Comparison of ENCODE assay signal across 8 cellular contexts in genomic region chr11:62601364-62602140, GRCh38. TPM values are rescaled to one million over a fixed set of nuclear protein-coding genes. Genes with fewer than 3 reads are reported as not detected.
DNase-seq lines count a peak whose midpoint lies in the region; ATAC-seq and TF ChIP-seq lines count a peak whose summit lies in the region.

Gene MTA2 (minus strand): TSS chr11:62601865. CDS start chr11:62601450, 415 bp downstream.

- H3K27me3 ChIP-seq in spleen (replicated peaks in 1 of 7), result no peaks in the 10 kb centered on the region

- DNase-seq in AG08395 (ENCODE audit: low spot score), result peak; percentile 97
- peak; percentile 98 for DNase-seq in NCI-H345 (lab: John Stamatoyannopoulos, UW)
- peak; percentile 100 for DNase-seq in activated B cell treated with CpG ODN at 0.5 μM for 24 hours
- peak; percentile 81 to 99 (median 95) for DNase-seq in caudate nucleus (lab: John Stamatoyannopoulos, UW)
- peak; percentile 100 for DNase-seq in immature natural killer cell
- peak; percentile 99 for DNase-seq in spleen

- peaks cover 71% of the 10 kb centered on the region for H3K36me3 Mint-ChIP-seq in activated B cell treated with CpG ODN at 0.5 μM for 24 hours (ENCODE audit: low read depth)
- peaks cover 22 to 45% (median 35%) of the 10 kb centered on the region in 3 donors for H3K36me3 Mint-ChIP-seq in immature natural killer cell

- H3K36me3 ChIP-seq in spleen, result peaks cover 0 to 69% (median 42%) of the 10 kb centered on the region in 6 donors

- CTCF ChIA-PET in activated B cell treated with CpG ODN at 0.5 μM for 24 hours (lab: Charles Lee), result interaction anchor here (0.7 to 2.4 kb wide), 6 partner anchors 9 to 262 kb away, joined by 3 to 13 read pairs (median 6); partner anchors contain the start of gene TUT1

- TF ChIP-seq POLR2A in GM18951 (IDR thresholded peaks at IDR 0.05; ENCODE audit: extremely low read depth, insufficient read depth, insufficient read length), result peak; percentile 70
- peak in 1 of 3 donors; percentile 19 for TF ChIP-seq POLR2A in spleen (IDR thresholded peaks at IDR 0.05)

- peaks cover 45% of the 10 kb centered on the region for H3K4me1 Mint-ChIP-seq in activated B cell treated with CpG ODN at 0.5 μM for 24 hours
- peaks cover 52 to 59% of the 10 kb centered on the region in 2 donors for H3K4me1 Mint-ChIP-seq in immature natural killer cell

- H3K27ac ChIP-seq in caudate nucleus (ENCODE audit: low read depth, low read length) (peak within 1 kb of the TSS; percentile 96), spleen (peak within 1 kb of the TSS; percentile 92 to 99 (median 98))

- H3K27me3 Mint-ChIP-seq in activated B cell treated with CpG ODN at 0.5 μM for 24 hours, result no peaks in the 10 kb centered on the region
- H3K27me3 Mint-ChIP-seq in immature natural killer cell (ENCODE audit: low read depth in 3 of 3), result peaks cover 9 to 11% (median 10%) of the 10 kb centered on the region in 3 donors

- H3K9me3 Mint-ChIP-seq in activated B cell treated with CpG ODN at 0.5 μM for 24 hours (peaks cover 2% of the 10 kb centered on the region), immature natural killer cell (no peaks in the 10 kb centered on the region)

- intact Hi-C loops in activated B cell treated with CpG ODN at 0.5 μM for 24 hours (cut with micrococcal nuclease) (loop anchor here (1.0 to 2.0 kb wide), 5 partner anchors 11 to 279 kb away; partner anchors contain the start of genes EML3 and SLC3A2), spleen (cut with DNase I; ENCODE audit: low total_unique reads) (no loop called here)

- peak; percentile 80 for ATAC-seq in HG03196 (IDR thresholded peaks at IDR 0.05; ENCODE audit: unreplicated experiment)
- ATAC-seq in activated B cell treated with CpG ODN at 0.5 μM for 24 hours (ENCODE audit: low read depth), result peak; percentile 81

- TF ChIP-seq CTCF in activated B cell treated with CpG ODN at 0.5 μM for 24 hours (IDR thresholded peaks at IDR 0.05), result no peak
- TF ChIP-seq CTCF in spleen (IDR thresholded peaks at IDR 0.05 in 8 of 11, conservative IDR thresholded peaks at IDR 0.05 in 3 of 11), result peak in 1 of 11 experiments; percentile 19

- no peaks in the 10 kb centered on the region for H3K9me3 ChIP-seq in spleen

- POLR2A ChIA-PET in activated B cell treated with CpG ODN at 0.5 μM for 24 hours (lab: Charles Lee), result interaction anchor here (0.7 to 8.2 kb wide), 34 partner anchors 9 to 280 kb away, joined by 3 to 246 read pairs (median 8); partner anchors contain the start of genes B3GAT3, BSCL2, C11orf98 and CSKMT

- H3K4me3 ChIP-seq in spleen, result peak within 1 kb of the TSS; percentile 90 to 98 (median 92)

- H3K4me3 Mint-ChIP-seq in activated B cell treated with CpG ODN at 0.5 μM for 24 hours (peak within 1 kb of the TSS; percentile 92), immature natural killer cell (peak within 1 kb of the TSS; percentile 92 to 99 (median 97))

- WGBS in spleen, 5 donors, result 0 to 1% (median 1%) methylated on average over 34 to 83 of the region's 83 CpGs

- H3K4me1 ChIP-seq in spleen, result peaks cover 19 to 82% (median 48%) of the 10 kb centered on the region in 6 donors

- peak within 1 kb of the TSS; percentile 97 for H3K27ac Mint-ChIP-seq in activated B cell treated with CpG ODN at 0.5 μM for 24 hours
- peak within 1 kb of the TSS; percentile 93 to 99 (median 97) for H3K27ac Mint-ChIP-seq in immature natural killer cell

- in situ Hi-C loops in GM18951 (cut with MboI; ENCODE audit: low sequenced_read_pairs, unreplicated experiment), result no loop called here

RNA-seq across cellular contexts. Expression of gene MTA2, which starts in this region (rescaled TPM):
- 170 and 175 TPM in 2 replicates for total RNA-seq in activated B cell treated with CpG ODN at 0.5 μM for 24 hours
- polyA plus RNA-seq in immature natural killer cell, result 10 to 100 TPM in 2 of 3 donors, 1 to 10 TPM in 1; 9.7 to 48.4 (median 22.4) TPM
- 100 to 1,000 TPM; 102 to 154 (median 114) TPM for total RNA-seq in spleen
- 10 to 100 TPM; 55.3 to 94.6 (median 58.5) TPM for polyA plus RNA-seq in spleen

Comparison
In these comparisons a context has a peak if more than half of its experiments do, and no peak if none do; other contexts are left out.
1. Peak in every context shown above with its lines: DNase-seq, ATAC-seq, H3K4me3 ChIP-seq and H3K27ac ChIP-seq.